Comparison of ENCODE assay signal across 11 cellular contexts in the genomic region with DNA sequence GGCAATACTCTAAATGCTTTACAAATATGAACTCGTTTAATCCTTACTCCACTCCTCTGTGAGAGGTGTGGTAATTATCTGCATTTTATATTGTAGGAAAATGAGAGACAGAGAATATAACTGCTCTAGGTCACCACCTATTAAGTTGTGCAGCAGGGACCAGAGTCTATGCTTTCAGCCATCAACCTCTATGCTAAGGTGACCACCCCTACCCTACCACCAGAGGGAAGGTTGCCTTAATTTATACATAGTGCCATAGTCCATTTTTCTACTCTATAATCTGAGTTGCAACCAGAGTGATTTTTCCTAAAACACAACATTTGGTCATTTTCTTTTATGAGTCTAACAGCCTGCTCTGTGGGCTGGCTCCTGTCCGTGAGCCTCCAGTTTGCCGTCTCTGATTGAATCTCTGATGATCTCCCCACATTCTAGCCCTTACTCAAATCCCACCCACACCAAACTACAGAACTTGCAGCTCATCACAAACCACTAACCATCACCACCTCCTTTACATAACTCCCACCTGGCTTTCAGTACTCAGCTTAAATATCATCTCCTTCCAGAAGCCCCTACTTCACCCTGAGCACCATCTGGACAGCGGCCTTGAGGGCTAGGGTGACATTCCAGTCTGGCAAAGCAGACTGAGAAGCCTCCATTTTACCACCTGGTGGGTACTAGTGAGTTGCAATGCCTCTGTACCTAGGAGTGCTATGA.
DNase-seq lines count a peak whose midpoint lies in the region; ATAC-seq and TF ChIP-seq lines count a peak whose summit lies in the region.
"Had no signal": no experiment of that assay in that cellular context is flagged by ENCODE, and none has a peak within 500 bp of the region (broad histone marks: within the 10 kb centered on the region; RNA-seq: fewer than 3 reads in every experiment).

No MANE protein-coding gene starts in this region.

- H3K27me3 Mint-ChIP-seq in activated CD8-positive, alpha-beta T cell treated with anti-CD3 and anti-CD28 coated beads for 36 hours, result peaks cover 1% of the 10 kb centered on the region
- H3K27me3 Mint-ChIP-seq in activated CD8-positive, alpha-beta T cell treated with anti-CD3 and anti-CD28 coated beads, Interleukin-2, amount 10 ng/mL, durations not matched to agents 7 days and 5 days (ENCODE audit: low read depth), result peaks cover 15% of the 10 kb centered on the region
- peaks cover 12% of the 10 kb centered on the region for H3K27me3 Mint-ChIP-seq in nephron progenitor cell (ENCODE audit: low read depth, poor library complexity)

- 87 to 92% (median 89%) methylated on average over 4 of the region's 4 CpGs for WGBS in ovary, 3 donors

- no peaks in the 10 kb centered on the region for H3K9me3 Mint-ChIP-seq in activated CD8-positive, alpha-beta T cell treated with anti-CD3 and anti-CD28 coated beads for 36 hours
- no peaks in the 10 kb centered on the region for H3K9me3 Mint-ChIP-seq in activated CD8-positive, alpha-beta T cell treated with anti-CD3 and anti-CD28 coated beads, Interleukin-2, amount 10 ng/mL, durations not matched to agents 7 days and 5 days (ENCODE audit: insufficient read depth)
- H3K9me3 Mint-ChIP-seq in nephron progenitor cell, result peaks cover 6% of the 10 kb centered on the region
- H3K9me3 Mint-ChIP-seq: immature natural killer cell had no signal

- H3K9me3 ChIP-seq in ovary, result no peaks in the 10 kb centered on the region
- H3K9me3 ChIP-seq: Peyer's patch had no signal

- H3K36me3 ChIP-seq in ovary, result no peaks in the 10 kb centered on the region
- H3K36me3 ChIP-seq: Peyer's patch had no signal

- CTCF ChIA-PET in activated CD8-positive, alpha-beta T cell treated with anti-CD3 and anti-CD28 coated beads for 36 hours (lab: Charles Lee), result interaction anchor here (1.2 to 1.6 kb wide), 4 partner anchors 9 to 67 kb away, joined by 3 to 6 read pairs (median 4); no protein-coding TSS in a partner anchor
- CTCF ChIA-PET in activated CD8-positive, alpha-beta T cell treated with anti-CD3 and anti-CD28 coated beads, Interleukin-2, amount 10 ng/mL, durations not matched to agents 7 days and 5 days (lab: Charles Lee), result interaction anchor here (1.9 to 3.9 kb wide), 2 partner anchors 12 to 261 kb away, joined by 6 to 42 read pairs; no protein-coding TSS in a partner anchor

- no peak overlapping the region for H3K27ac Mint-ChIP-seq in activated CD8-positive, alpha-beta T cell treated with anti-CD3 and anti-CD28 coated beads for 36 hours
- no peak overlapping the region for H3K27ac Mint-ChIP-seq in activated CD8-positive, alpha-beta T cell treated with anti-CD3 and anti-CD28 coated beads, Interleukin-2, amount 10 ng/mL, durations not matched to agents 7 days and 5 days
- peak overlapping the region; percentile 5 for H3K27ac Mint-ChIP-seq in nephron progenitor cell
- H3K27ac Mint-ChIP-seq: immature natural killer cell had no signal

- ATAC-seq in activated CD8-positive, alpha-beta T cell treated with anti-CD3 and anti-CD28 coated beads for 36 hours, result peak; percentile 82
- ATAC-seq in activated CD8-positive, alpha-beta T cell treated with anti-CD3 and anti-CD28 coated beads, Interleukin-2, amount 10 ng/mL, durations not matched to agents 7 days and 5 days, result no peak
- peak; percentile 73 for ATAC-seq in GM21529 (IDR thresholded peaks at IDR 0.05; ENCODE audit: unreplicated experiment)
- ATAC-seq in HG03342 (IDR thresholded peaks at IDR 0.05; ENCODE audit: unreplicated experiment), result peak; percentile 47
- no peak for ATAC-seq in left cardiac atrium

- POLR2A ChIA-PET in activated CD8-positive, alpha-beta T cell treated with anti-CD3 and anti-CD28 coated beads for 36 hours (lab: Charles Lee), result interaction anchor here (0.6 to 1.1 kb wide), 2 partner anchors 247 to 416 kb away, joined by 3 read pairs; no protein-coding TSS in a partner anchor
- POLR2A ChIA-PET in activated CD8-positive, alpha-beta T cell treated with anti-CD3 and anti-CD28 coated beads, Interleukin-2, amount 10 ng/mL, durations not matched to agents 7 days and 5 days (lab: Charles Lee), result no interaction called here

- H3K27me3 ChIP-seq in ovary, result no peaks in the 10 kb centered on the region
- H3K27me3 ChIP-seq: Peyer's patch had no signal

- TF ChIP-seq POLR2A in ovary (IDR thresholded peaks at IDR 0.05), result no peak

- peak; percentile 61 for DNase-seq in activated CD8-positive, alpha-beta T cell treated with anti-CD3 and anti-CD28 coated beads for 36 hours
- DNase-seq in activated CD8-positive, alpha-beta T cell treated with anti-CD3 and anti-CD28 coated beads, Interleukin-2, amount 10 ng/mL, durations not matched to agents 7 days and 5 days, result no peak
- DNase-seq in nephron progenitor cell, result no peak
- no peak for DNase-seq in NCI-H2107 treated with DMSO at 0.1 percent for 48 hours (lab: John Stamatoyannopoulos, UW; ENCODE audit: unreplicated experiment)
- DNase-seq in ovary, result no peak
- DNase-seq in left cardiac atrium, result no peak
- DNase-seq: immature natural killer cell, NCI-H1436, Peyer's patch had no signal

- H3K27ac ChIP-seq in ovary, result no peak overlapping the region
- H3K27ac ChIP-seq: Peyer's patch had no signal

- peaks cover 17% of the 10 kb centered on the region for H3K4me1 Mint-ChIP-seq in activated CD8-positive, alpha-beta T cell treated with anti-CD3 and anti-CD28 coated beads for 36 hours (ENCODE audit: low read depth)
- H3K4me1 Mint-ChIP-seq in activated CD8-positive, alpha-beta T cell treated with anti-CD3 and anti-CD28 coated beads, Interleukin-2, amount 10 ng/mL, durations not matched to agents 7 days and 5 days (ENCODE audit: low read depth), result peaks cover 32% of the 10 kb centered on the region
- peaks cover 27% of the 10 kb centered on the region for H3K4me1 Mint-ChIP-seq in nephron progenitor cell

- TF ChIP-seq EP300 in ovary (IDR thresholded peaks at IDR 0.05), result no peak

- H3K4me1 ChIP-seq in ovary (ENCODE audit: insufficient read depth), result no peaks in the 10 kb centered on the region
- H3K4me1 ChIP-seq: Peyer's patch had no signal

- no peak overlapping the region for H3K4me3 Mint-ChIP-seq in activated CD8-positive, alpha-beta T cell treated with anti-CD3 and anti-CD28 coated beads for 36 hours
- H3K4me3 Mint-ChIP-seq in activated CD8-positive, alpha-beta T cell treated with anti-CD3 and anti-CD28 coated beads, Interleukin-2, amount 10 ng/mL, durations not matched to agents 7 days and 5 days, result no peak overlapping the region
- no peak overlapping the region for H3K4me3 Mint-ChIP-seq in nephron progenitor cell
- H3K4me3 Mint-ChIP-seq: immature natural killer cell had no signal

- TF ChIP-seq CTCF in activated CD8-positive, alpha-beta T cell treated with anti-CD3 and anti-CD28 coated beads for 36 hours (IDR thresholded peaks at IDR 0.05), result no peak
- no peak for TF ChIP-seq CTCF in nephron progenitor cell (IDR thresholded peaks at IDR 0.05)
- no peak for TF ChIP-seq CTCF in ovary (IDR thresholded peaks at IDR 0.05)

- H3K4me3 ChIP-seq in ovary, result no peak overlapping the region
- H3K4me3 ChIP-seq: Peyer's patch had no signal

- intact Hi-C loops in activated CD8-positive, alpha-beta T cell treated with anti-CD3 and anti-CD28 coated beads for 36 hours (cut with micrococcal nuclease), result no loop called here
- intact Hi-C loops in ovary (cut with DNase I) (loop anchor here in 2 of 4 donors (10.0 kb wide), 2 partner anchors 256 to 354 kb away; no protein-coding TSS in a partner anchor), left cardiac atrium (cut with DNase I) (no loop called here)

- no peaks in the 10 kb centered on the region for H3K36me3 Mint-ChIP-seq in activated CD8-positive, alpha-beta T cell treated with anti-CD3 and anti-CD28 coated beads for 36 hours (ENCODE audit: low read depth)
- no peaks in the 10 kb centered on the region for H3K36me3 Mint-ChIP-seq in activated CD8-positive, alpha-beta T cell treated with anti-CD3 and anti-CD28 coated beads, Interleukin-2, amount 10 ng/mL, durations not matched to agents 7 days and 5 days (ENCODE audit: low read depth)
- H3K36me3 Mint-ChIP-seq in nephron progenitor cell (ENCODE audit: low read depth), result peaks cover 16% of the 10 kb centered on the region
- H3K36me3 Mint-ChIP-seq: immature natural killer cell had no signal

Comparison
In these comparisons a context has a peak if more than half of its experiments do, and no peak if none do; other contexts are left out.
1. ATAC-seq: peak in activated CD8-positive, alpha-beta T cell treated with anti-CD3 and anti-CD28 coated beads for 36 hours (single experiment), GM21529 (single experiment) and HG03342 (single experiment); none in activated CD8-positive, alpha-beta T cell treated with anti-CD3 and anti-CD28 coated beads, Interleukin-2, amount 10 ng/mL, durations not matched to agents 7 days and 5 days (single experiment) and left cardiac atrium (0 of 2).